In the genomic region with DNA sequence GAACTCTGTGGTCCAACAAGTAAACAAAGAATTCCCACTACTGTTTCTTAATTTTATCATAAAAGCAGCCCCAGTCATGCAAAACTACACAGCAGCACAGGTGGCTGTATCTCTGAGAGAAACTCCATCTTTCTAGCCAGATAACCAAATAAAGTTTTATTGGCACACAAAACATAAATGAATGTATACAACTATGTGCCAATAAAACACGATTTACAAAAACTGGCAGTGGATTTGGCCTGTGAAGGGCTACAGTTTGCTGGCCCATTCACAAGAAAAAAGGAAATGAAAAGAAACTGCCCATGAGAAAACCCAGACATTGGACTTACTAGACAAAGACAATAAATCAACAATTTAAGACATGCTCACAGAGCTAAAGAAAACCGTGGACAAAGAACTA, we compare ENCODE assay signal across 2 cellular contexts.
A peak's percentile ranks its signal among the peaks of the same experiment; 100 is the strongest.
TF ChIP-seq lines count a peak whose summit lies in the region.

No MANE protein-coding gene starts in this region.

TF ChIP-seq in HepG2, 621 proteins besides CTCF, POLR2A, EP300 and RAD21:
- TF ChIP-seq, protein P1, sequence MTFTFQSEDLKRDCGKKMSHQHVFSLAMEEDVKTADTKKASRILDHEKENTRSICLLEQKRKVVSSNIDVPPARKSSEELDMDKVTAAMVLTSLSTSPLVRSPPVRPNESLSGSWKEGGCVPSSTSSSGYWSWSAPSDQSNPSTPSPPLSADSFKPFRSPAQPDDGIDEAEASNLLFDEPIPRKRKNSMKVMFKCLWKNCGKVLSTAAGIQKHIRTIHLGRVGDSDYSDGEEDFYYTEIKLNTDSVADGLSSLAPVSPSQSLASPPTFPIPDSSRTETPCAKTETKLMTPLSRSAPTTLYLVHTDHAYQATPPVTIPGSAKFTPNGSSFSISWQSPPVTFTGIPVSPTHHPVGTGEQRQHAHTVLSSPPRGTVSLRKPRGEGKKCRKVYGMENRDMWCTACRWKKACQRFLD (CRISPR knock-in tag; IDR thresholded peaks at IDR 0.05; ENCODE audit: borderline replicate concordance), result no peak
- TF ChIP-seq ZNF446 (CRISPR knock-in tag; IDR thresholded peaks at IDR 0.05) (no peak), ATF1 (CRISPR knock-in tag; IDR thresholded peaks at IDR 0.05) (no peak), IRX3 (CRISPR knock-in tag; IDR thresholded peaks at IDR 0.05; ENCODE audit: borderline replicate concordance, low read depth) (no peak)
- TF ChIP-seq, protein P2, sequence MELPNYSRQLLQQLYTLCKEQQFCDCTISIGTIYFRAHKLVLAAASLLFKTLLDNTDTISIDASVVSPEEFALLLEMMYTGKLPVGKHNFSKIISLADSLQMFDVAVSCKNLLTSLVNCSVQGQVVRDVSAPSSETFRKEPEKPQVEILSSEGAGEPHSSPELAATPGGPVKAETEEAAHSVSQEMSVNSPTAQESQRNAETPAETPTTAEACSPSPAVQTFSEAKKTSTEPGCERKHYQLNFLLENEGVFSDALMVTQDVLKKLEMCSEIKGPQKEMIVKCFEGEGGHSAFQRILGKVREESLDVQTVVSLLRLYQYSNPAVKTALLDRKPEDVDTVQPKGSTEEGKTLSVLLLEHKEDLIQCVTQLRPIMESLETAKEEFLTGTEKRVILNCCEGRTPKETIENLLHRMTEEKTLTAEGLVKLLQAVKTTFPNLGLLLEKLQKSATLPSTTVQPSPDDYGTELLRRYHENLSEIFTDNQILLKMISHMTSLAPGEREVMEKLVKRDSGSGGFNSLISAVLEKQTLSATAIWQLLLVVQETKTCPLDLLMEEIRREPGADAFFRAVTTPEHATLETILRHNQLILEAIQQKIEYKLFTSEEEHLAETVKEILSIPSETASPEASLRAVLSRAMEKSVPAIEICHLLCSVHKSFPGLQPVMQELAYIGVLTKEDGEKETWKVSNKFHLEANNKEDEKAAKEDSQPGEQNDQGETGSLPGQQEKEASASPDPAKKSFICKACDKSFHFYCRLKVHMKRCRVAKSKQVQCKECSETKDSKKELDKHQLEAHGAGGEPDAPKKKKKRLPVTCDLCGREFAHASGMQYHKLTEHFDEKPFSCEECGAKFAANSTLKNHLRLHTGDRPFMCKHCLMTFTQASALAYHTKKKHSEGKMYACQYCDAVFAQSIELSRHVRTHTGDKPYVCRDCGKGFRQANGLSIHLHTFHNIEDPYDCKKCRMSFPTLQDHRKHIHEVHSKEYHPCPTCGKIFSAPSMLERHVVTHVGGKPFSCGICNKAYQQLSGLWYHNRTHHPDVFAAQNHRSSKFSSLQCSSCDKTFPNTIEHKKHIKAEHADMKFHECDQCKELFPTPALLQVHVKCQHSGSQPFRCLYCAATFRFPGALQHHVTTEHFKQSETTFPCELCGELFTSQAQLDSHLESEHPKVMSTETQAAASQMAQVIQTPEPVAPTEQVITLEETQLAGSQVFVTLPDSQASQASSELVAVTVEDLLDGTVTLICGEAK (IDR thresholded peaks at IDR 0.05), result 0 out of 2 replicates have a peak, but pooled peaks have one; percentile 12
- TF ChIP-seq, protein P2 (CRISPR knock-in tag; IDR thresholded peaks at IDR 0.05), result no peak
- TF ChIP-seq, protein P3, sequence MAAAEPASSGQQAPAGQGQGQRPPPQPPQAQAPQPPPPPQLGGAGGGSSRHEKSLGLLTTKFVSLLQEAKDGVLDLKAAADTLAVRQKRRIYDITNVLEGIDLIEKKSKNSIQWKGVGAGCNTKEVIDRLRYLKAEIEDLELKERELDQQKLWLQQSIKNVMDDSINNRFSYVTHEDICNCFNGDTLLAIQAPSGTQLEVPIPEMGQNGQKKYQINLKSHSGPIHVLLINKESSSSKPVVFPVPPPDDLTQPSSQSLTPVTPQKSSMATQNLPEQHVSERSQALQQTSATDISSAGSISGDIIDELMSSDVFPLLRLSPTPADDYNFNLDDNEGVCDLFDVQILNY (CRISPR knock-in tag; conservative IDR thresholded peaks at IDR 0.05), result no peak

TF ChIP-seq in K562, 482 proteins besides CTCF, POLR2A, EP300 and RAD21:
- TF ChIP-seq, protein P2 (IDR thresholded peaks at IDR 0.05), result peak; percentile 83
- TF ChIP-seq, protein P2 (CRISPR knock-in tag; IDR thresholded peaks at IDR 0.05), result peak; percentile 74
- TF ChIP-seq IRF9 (tag; IDR thresholded peaks at IDR 0.05), result no peak
